Comparison of ENCODE assay signal across 17 cellular contexts in the genomic region with DNA sequence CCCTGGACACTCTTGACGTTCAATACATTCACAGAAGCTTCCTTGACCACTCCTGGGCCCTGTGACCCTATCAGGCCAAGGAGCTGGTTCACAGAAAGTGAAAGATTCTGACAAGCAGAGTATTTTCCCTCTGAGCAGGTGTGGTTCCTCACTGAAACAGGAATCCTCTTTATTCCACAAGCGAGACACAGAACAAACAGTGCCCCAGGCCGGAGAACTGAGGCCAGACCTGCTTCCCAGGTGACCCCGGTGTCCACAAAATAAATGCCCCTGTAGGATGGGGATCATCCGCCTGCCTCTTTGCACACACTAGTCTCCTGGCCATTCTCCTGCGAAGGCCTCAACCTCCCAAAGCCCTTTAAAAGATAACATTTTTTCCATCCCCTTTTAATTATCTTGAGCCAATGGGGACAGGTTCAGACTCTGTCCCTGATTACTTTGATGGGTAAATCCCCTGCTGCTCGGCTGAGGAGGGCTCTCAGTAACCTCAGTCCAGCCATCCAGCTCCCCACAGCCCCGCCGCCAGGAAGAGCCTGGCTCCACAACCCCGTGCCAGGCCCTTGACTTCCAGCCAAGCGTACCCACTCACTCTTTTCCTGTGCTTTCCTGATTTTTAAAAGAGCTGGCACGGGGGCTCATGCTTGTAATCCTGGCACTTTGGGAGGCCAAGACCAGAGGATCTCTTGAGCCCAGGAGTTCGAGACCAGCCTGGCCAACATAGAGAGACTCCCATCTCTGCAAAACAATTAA.
A peak's percentile ranks its signal among the peaks of the same experiment; 100 is the strongest.
DNase-seq lines count a peak whose midpoint lies in the region; ATAC-seq and TF ChIP-seq lines count a peak whose summit lies in the region.
"Had no signal": no experiment of that assay in that cellular context is flagged by ENCODE, and none has a peak within 500 bp of the region (broad histone marks: within the 10 kb centered on the region; RNA-seq: fewer than 3 reads in every experiment).

No MANE protein-coding gene starts in this region.

- peak overlapping the region; percentile 56 for H3K27ac Mint-ChIP-seq in progenitor cell of endocrine pancreas
- H3K27ac Mint-ChIP-seq: activated CD4-positive, alpha-beta memory T cell treated with anti-CD3 and anti-CD28 coated beads, Interleukin-2, amount 10 ng/mL, durations not matched to agents 7 days and 5 days; activated naive CD8-positive, alpha-beta T cell treated with anti-CD3 and anti-CD28 coated beads, Interleukin-2, amount 50 U/mL, for 24 hours; activated T-helper 1 cell treated with anti-CD3 and anti-CD28 coated beads, Interleukin-12 subunit alpha, Interleukin-12 subunit beta, Interleukin-2, Interleukin-4 antibody, amounts not matched to agents 30 ng/mL and 10 ng/mL and 1 ng/mL, durations not matched to agents 14 hours and 24 hours and 36 hours; B cell; immature natural killer cell had no signal

- TF ChIP-seq CTCF in OCI-LY1 (IDR thresholded peaks at IDR 0.05; ENCODE audit: low read length) = no peak
- no peak for TF ChIP-seq CTCF in hepatocyte (IDR thresholded peaks at IDR 0.05; ENCODE audit: poor library complexity)
- no peak for TF ChIP-seq CTCF in progenitor cell of endocrine pancreas (IDR thresholded peaks at IDR 0.05; ENCODE audit: unreplicated experiment)

- H2AFZ ChIP-seq in OCI-LY1 (ENCODE audit: low read length) (no peak overlapping the region), hepatocyte (no peak overlapping the region)

- H3K27me3 ChIP-seq in OCI-LY1 (ENCODE audit: insufficient read depth, low read length) (no peaks in the 10 kb centered on the region), hepatocyte (no peaks in the 10 kb centered on the region)
- H3K27me3 ChIP-seq: esophagus muscularis mucosa had no signal

- ATAC-seq in HG03045 (IDR thresholded peaks at IDR 0.05; ENCODE audit: unreplicated experiment) (no peak), HG03196 (IDR thresholded peaks at IDR 0.05; ENCODE audit: unreplicated experiment) (no peak)
- ATAC-seq: activated naive CD8-positive, alpha-beta T cell treated with anti-CD3 and anti-CD28 coated beads, Interleukin-2, amount 50 U/mL, for 24 hours had no signal

- peaks cover 47% of the 10 kb centered on the region for H3K4me1 ChIP-seq in OCI-LY1 (ENCODE audit: insufficient read depth, low read length, severe bottlenecking)
- H3K4me1 ChIP-seq in hepatocyte (ENCODE audit: insufficient read depth) = peaks cover 24% of the 10 kb centered on the region

- H3K27ac ChIP-seq in OCI-LY1 (ENCODE audit: low read depth, low read length, poor library complexity, severe bottlenecking) = peak overlapping the region; percentile 75
- H3K27ac ChIP-seq in hepatocyte = peak overlapping the region; percentile 86
- H3K27ac ChIP-seq: esophagus muscularis mucosa had no signal

- no peaks in the 10 kb centered on the region for H3K27me3 Mint-ChIP-seq in progenitor cell of endocrine pancreas
- H3K27me3 Mint-ChIP-seq: activated CD4-positive, alpha-beta memory T cell treated with anti-CD3 and anti-CD28 coated beads, Interleukin-2, amount 10 ng/mL, durations not matched to agents 7 days and 5 days; activated naive CD8-positive, alpha-beta T cell treated with anti-CD3 and anti-CD28 coated beads, Interleukin-2, amount 50 U/mL, for 24 hours; B cell; naive thymus-derived CD8-positive, alpha-beta T cell had no signal

- no peaks in the 10 kb centered on the region for H3K36me3 Mint-ChIP-seq in progenitor cell of endocrine pancreas (ENCODE audit: insufficient read depth)
- H3K36me3 Mint-ChIP-seq: immature natural killer cell; naive thymus-derived CD8-positive, alpha-beta T cell had no signal

- H3K4me1 Mint-ChIP-seq in progenitor cell of endocrine pancreas (ENCODE audit: low read depth) = peaks cover 26% of the 10 kb centered on the region
- H3K4me1 Mint-ChIP-seq: immature natural killer cell had no signal

- 72% methylated on average over 13 of the region's 13 CpGs for WGBS in hepatocyte (ENCODE audit: low lambda C conversion rate, missing lambda C conversion rate)

- no peaks in the 10 kb centered on the region for H3K36me3 ChIP-seq in OCI-LY1 (ENCODE audit: insufficient read depth, low read length)
- H3K36me3 ChIP-seq in hepatocyte (replicated peaks; ENCODE audit: insufficient read depth, low read depth) = no peaks in the 10 kb centered on the region
- H3K36me3 ChIP-seq: esophagus muscularis mucosa had no signal

- H3F3A ChIP-seq in OCI-LY1 (ENCODE audit: insufficient read depth, low read length) = no peaks in the 10 kb centered on the region

- no peak overlapping the region; the same call in 1 of the 2 replicates for H3K9ac ChIP-seq in OCI-LY1 (ENCODE audit: low read length)

- H3K79me2 ChIP-seq in OCI-LY1 (ENCODE audit: insufficient read depth, low read length) (no peaks in the 10 kb centered on the region), hepatocyte (no peaks in the 10 kb centered on the region)

- DNase-seq in DMS79 treated with DMSO at 0.1 percent for 48 hours (lab: John Stamatoyannopoulos, UW) (peak; percentile 80), hepatocyte (ENCODE audit: low spot score) (no peak), progenitor cell of endocrine pancreas (ENCODE audit: low spot score, unreplicated experiment) (no peak), dedifferentiated amniotic fluid mesenchymal stem cell (ENCODE audit: extremely low spot score) (no peak), CD1c-positive myeloid dendritic cell (ENCODE audit: extremely low spot score) (no peak)
- DNase-seq: activated CD4-positive, alpha-beta memory T cell treated with anti-CD3 and anti-CD28 coated beads, Interleukin-2, amount 10 ng/mL, durations not matched to agents 7 days and 5 days; activated naive CD8-positive, alpha-beta T cell treated with anti-CD3 and anti-CD28 coated beads, Interleukin-2, amount 50 U/mL, for 24 hours; immature natural killer cell; naive thymus-derived CD8-positive, alpha-beta T cell; NCI-H1694 treated with DMSO at 0.1 percent for 48 hours; T-helper 1 cell had no signal

- H4K20me1 ChIP-seq in OCI-LY1 (ENCODE audit: insufficient read depth, low read length) = no peaks in the 10 kb centered on the region
- no peaks in the 10 kb centered on the region for H4K20me1 ChIP-seq in hepatocyte (ENCODE audit: insufficient read depth, poor library complexity, severe bottlenecking)

- H3K4me3 Mint-ChIP-seq in progenitor cell of endocrine pancreas (ENCODE audit: low read depth) = no peak overlapping the region
- H3K4me3 Mint-ChIP-seq: activated CD4-positive, alpha-beta memory T cell treated with anti-CD3 and anti-CD28 coated beads, Interleukin-2, amount 10 ng/mL, durations not matched to agents 7 days and 5 days; activated naive CD8-positive, alpha-beta T cell treated with anti-CD3 and anti-CD28 coated beads, Interleukin-2, amount 50 U/mL, for 24 hours; activated T-helper 1 cell treated with anti-CD3 and anti-CD28 coated beads, Interleukin-12 subunit alpha, Interleukin-12 subunit beta, Interleukin-2, Interleukin-4 antibody, amounts not matched to agents 30 ng/mL and 10 ng/mL and 1 ng/mL, durations not matched to agents 14 hours and 24 hours and 36 hours; B cell; immature natural killer cell had no signal

- H3K9me2 ChIP-seq in OCI-LY1 (ENCODE audit: low read depth, low read length) = no peaks in the 10 kb centered on the region
- no peaks in the 10 kb centered on the region for H3K9me2 ChIP-seq in hepatocyte (replicated peaks; ENCODE audit: insufficient read depth)

- no peaks in the 10 kb centered on the region for H3K9me3 Mint-ChIP-seq in progenitor cell of endocrine pancreas (ENCODE audit: low read depth)
- H3K9me3 Mint-ChIP-seq: activated CD4-positive, alpha-beta memory T cell treated with anti-CD3 and anti-CD28 coated beads, Interleukin-2, amount 10 ng/mL, durations not matched to agents 7 days and 5 days; activated naive CD8-positive, alpha-beta T cell treated with anti-CD3 and anti-CD28 coated beads, Interleukin-2, amount 50 U/mL, for 24 hours; activated T-helper 1 cell treated with anti-CD3 and anti-CD28 coated beads, Interleukin-12 subunit alpha, Interleukin-12 subunit beta, Interleukin-2, Interleukin-4 antibody, amounts not matched to agents 30 ng/mL and 10 ng/mL and 1 ng/mL, durations not matched to agents 14 hours and 24 hours and 36 hours; immature natural killer cell; naive thymus-derived CD8-positive, alpha-beta T cell had no signal

- no peak overlapping the region for H3K4me3 ChIP-seq in OCI-LY1 (ENCODE audit: low read depth, low read length, poor library complexity, severe bottlenecking)
- no peak overlapping the region for H3K4me3 ChIP-seq in hepatocyte
- H3K4me3 ChIP-seq: esophagus muscularis mucosa had no signal

- H3K4me2 ChIP-seq in OCI-LY1 (ENCODE audit: low read length) (no peak overlapping the region), hepatocyte (no peak overlapping the region)

- H3K9me3 ChIP-seq in OCI-LY1 (ENCODE audit: low read length) = no peaks in the 10 kb centered on the region
- no peaks in the 10 kb centered on the region for H3K9me3 ChIP-seq in hepatocyte (ENCODE audit: low read depth)
- H3K9me3 ChIP-seq: esophagus muscularis mucosa had no signal
